In the genomic region with DNA sequence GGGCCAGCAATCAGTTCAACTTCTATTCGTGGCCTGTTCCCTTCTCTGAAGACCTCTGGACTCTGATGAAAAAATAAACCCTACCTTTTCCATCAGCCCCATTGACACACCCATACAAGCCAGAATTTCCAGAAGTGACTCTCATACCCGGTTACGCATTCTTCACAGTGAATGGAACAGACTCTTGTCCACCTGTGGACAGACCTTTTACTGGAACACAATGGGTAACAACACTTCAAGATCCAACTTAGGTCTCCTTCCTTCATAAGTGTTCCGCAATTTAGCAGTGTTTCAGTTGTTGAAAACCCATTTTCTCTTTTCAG, we compare ENCODE assay signal across 11 cellular contexts.
"Had no signal": no experiment of that assay in that cellular context is flagged by ENCODE, and none has a peak within 500 bp of the region (broad histone marks: within the 10 kb centered on the region; RNA-seq: fewer than 3 reads in every experiment).

No MANE protein-coding gene starts in this region.

- H3K4me3 ChIP-seq: hepatocyte, lung, sigmoid colon, thyroid gland had no signal

- H3K27ac ChIP-seq: hepatocyte, sigmoid colon, thyroid gland had no signal

- H3K27me3 ChIP-seq: sigmoid colon, thyroid gland had no signal

- ATAC-seq: activated CD8-positive, alpha-beta T cell treated with anti-CD3 and anti-CD28 coated beads for 36 hours; activated T-helper 17 cell treated with anti-CD3 and anti-CD28 coated beads, Interleukin-2, amount 50 U/mL, for 72 hours; natural killer cell; T-cell had no signal

- H3K9me3 ChIP-seq: sigmoid colon, thyroid gland had no signal

- H3K27me3 Mint-ChIP-seq: T-cell had no signal

- FAIRE-seq: islet of Langerhans had no signal

- H3K36me3 Mint-ChIP-seq: activated naive CD8-positive, alpha-beta T cell treated with anti-CD3 and anti-CD28 coated beads for 36 hours; natural killer cell; T-cell had no signal

- H3K9me3 Mint-ChIP-seq: activated B cell treated with CpG ODN at 0.5 μM for 24 hours; activated CD8-positive, alpha-beta T cell treated with anti-CD3 and anti-CD28 coated beads for 36 hours; activated naive CD8-positive, alpha-beta T cell treated with anti-CD3 and anti-CD28 coated beads for 36 hours; activated T-helper 17 cell treated with anti-CD3 and anti-CD28 coated beads, Interleukin-2, amount 50 U/mL, for 72 hours; natural killer cell; T-cell had no signal

- H3K4me3 Mint-ChIP-seq: activated B cell treated with CpG ODN at 0.5 μM for 24 hours; activated CD8-positive, alpha-beta T cell treated with anti-CD3 and anti-CD28 coated beads for 36 hours; activated naive CD8-positive, alpha-beta T cell treated with anti-CD3 and anti-CD28 coated beads for 36 hours; activated T-helper 17 cell treated with anti-CD3 and anti-CD28 coated beads, Interleukin-2, amount 50 U/mL, for 72 hours; natural killer cell; T-cell had no signal

- H3K27ac Mint-ChIP-seq: activated B cell treated with CpG ODN at 0.5 μM for 24 hours; activated CD8-positive, alpha-beta T cell treated with anti-CD3 and anti-CD28 coated beads for 36 hours; activated naive CD8-positive, alpha-beta T cell treated with anti-CD3 and anti-CD28 coated beads for 36 hours; activated T-helper 17 cell treated with anti-CD3 and anti-CD28 coated beads, Interleukin-2, amount 50 U/mL, for 72 hours; natural killer cell had no signal

- DNase-seq: activated B cell treated with CpG ODN at 0.5 μM for 24 hours, natural killer cell had no signal

- H3K36me3 ChIP-seq: sigmoid colon, thyroid gland had no signal
